In genomic region chr7:5525271-5526189, GRCh38 we compare ENCODE assay signal across 8 cellular contexts. TPM values are rescaled to one million over a fixed set of nuclear protein-coding genes. Genes with fewer than 3 reads are reported as not detected.
DNase-seq lines count a peak whose midpoint lies in the region; ATAC-seq and TF ChIP-seq lines count a peak whose summit lies in the region.

No MANE protein-coding gene starts in this region.

- no peaks in the 10 kb centered on the region for H3K9me3 Mint-ChIP-seq in naive B cell

- no peaks in the 10 kb centered on the region for H3K27me3 Mint-ChIP-seq in naive B cell

- DNase-seq in activated T-cell treated with anti-CD3 and anti-CD28 coated beads for 1 hour (ENCODE audit: low read depth), result peak; percentile 43
- no peak for DNase-seq in activated T-cell treated with anti-CD3 and anti-CD28 coated beads for 4 hours
- DNase-seq in RPMI8226, result peak; percentile 18
- DNase-seq in cardiac fibroblast (ENCODE audit: low read depth in 2 of 2), result peak; percentile 69 to 70
- no peak for DNase-seq in naive B cell
- DNase-seq in 8988T, result no peak
- no peak for DNase-seq in HPDE6-E6E7 (ENCODE audit: extremely low spot score)
- DNase-seq in inferior parietal cortex (ENCODE audit: extremely low spot score), result no peak

- no peak for TF ChIP-seq CTCF in cardiac fibroblast (IDR thresholded peaks at IDR 0.05; ENCODE audit: low read depth, low read length)

- H3K27ac Mint-ChIP-seq in naive B cell, result peak overlapping the region in 5 of 6 donors; percentile 41 to 98 (median 94)

- peaks cover 40 to 52% (median 51%) of the 10 kb centered on the region in 3 donors for H3K4me1 Mint-ChIP-seq in naive B cell

- H3K4me3 ChIP-seq in cardiac fibroblast (replicated peaks in 1 of 2; ENCODE audit: low read depth in 2 of 2, low read length in 2 of 2), result peak overlapping the region in 1 of 2 donors; percentile 75

- peaks cover 17 to 25% of the 10 kb centered on the region in 2 donors for H3K36me3 Mint-ChIP-seq in naive B cell

- H3K4me3 Mint-ChIP-seq in naive B cell, result peak overlapping the region in 7 of 8 donors; percentile 29 to 96 (median 61)

- ATAC-seq in naive B cell (ENCODE audit: low read depth in 2 of 2), result no peak

RNA-seq across cellular contexts. Expression of gene ACTB, which starts 4.9 kb away (rescaled TPM):
- polyA plus RNA-seq in naive B cell (ENCODE audit: low read depth in 6 of 6), result over 10,000 TPM; 10,628 to 16,007 (median 11,568) TPM

RNA-seq across cellular contexts. Expression of gene FBXL18, which starts 11.9 kb away (rescaled TPM):
- 1 to 10 TPM in 2 of 6 donors, under 1 TPM in 3, not detected in 1; 0.32 to 1.2 (median 0.55) TPM for polyA plus RNA-seq in naive B cell (ENCODE audit: low read depth in 6 of 6)

Comparison
In these comparisons a context has a peak if more than half of its experiments do, and no peak if none do; other contexts are left out.
1. DNase-seq: peak in activated T-cell treated with anti-CD3 and anti-CD28 coated beads for 1 hour (single experiment), RPMI8226 (single experiment) and cardiac fibroblast (2 of 2); none in activated T-cell treated with anti-CD3 and anti-CD28 coated beads for 4 hours (single experiment), naive B cell (single experiment), 8988T (single experiment), HPDE6-E6E7 (single experiment) and inferior parietal cortex (single experiment).